Comparison of ENCODE assay signal across 9 cellular contexts in genomic region chr7:130888017-130888371, GRCh38.
DNase-seq lines count a peak whose midpoint lies in the region; ATAC-seq and TF ChIP-seq lines count a peak whose summit lies in the region.
"Had no signal": no experiment of that assay in that cellular context is flagged by ENCODE, and none has a peak within 500 bp of the region (broad histone marks: within the 10 kb centered on the region; RNA-seq: fewer than 3 reads in every experiment).

No MANE protein-coding gene starts in this region.

- DNase-seq in activated CD8-positive, alpha-beta memory T cell treated with anti-CD3 and anti-CD28 coated beads for 24 hours, result peak; percentile 64
- DNase-seq in activated CD8-positive, alpha-beta memory T cell treated with anti-CD3 and anti-CD28 coated beads, Interleukin-2, amount 50 U/mL, for 48 hours, result no peak
- DNase-seq in activated B cell treated with CpG ODN at 0.5 μM for 24 hours (no peak), fibroblast of mammary gland (ENCODE audit: low read depth) (peak; percentile 79), NCI-H446 treated with DMSO at 0.1 percent for 48 hours (lab: John Stamatoyannopoulos, UW) (no peak), HuH-7.5 (ENCODE audit: low spot score) (no peak)
- no peak for DNase-seq in stimulated activated naive B cell treated with anti-CD40 and anti-IgM and Interleukin-4, amounts not matched to agents 10 μg/mL and 1 μg/mL and 100 μg/mL, for 72 hours
- DNase-seq: occipital lobe had no signal

- ATAC-seq in activated B cell treated with CpG ODN at 0.5 μM for 24 hours (ENCODE audit: low read depth), result no peak
- ATAC-seq in stimulated activated naive B cell treated with anti-CD40 and anti-IgM and Interleukin-4, amounts not matched to agents 10 μg/mL and 1 μg/mL and 100 μg/mL, for 72 hours (replicated peaks), result no peak
- ATAC-seq in HG03280 (IDR thresholded peaks at IDR 0.05; ENCODE audit: unreplicated experiment), result no peak

- H3K36me3 Mint-ChIP-seq in activated B cell treated with CpG ODN at 0.5 μM for 24 hours (ENCODE audit: low read depth), result peaks cover 87% of the 10 kb centered on the region
- peaks cover 30 to 56% of the 10 kb centered on the region in 2 donors for H3K36me3 Mint-ChIP-seq in stimulated activated naive B cell treated with anti-CD40 and anti-IgM and Interleukin-4, amounts not matched to agents 10 μg/mL and 1 μg/mL and 100 μg/mL, for 72 hours

- H3K4me3 Mint-ChIP-seq in activated B cell treated with CpG ODN at 0.5 μM for 24 hours, result no peak overlapping the region
- H3K4me3 Mint-ChIP-seq in stimulated activated naive B cell treated with anti-CD40 and anti-IgM and Interleukin-4, amounts not matched to agents 10 μg/mL and 1 μg/mL and 100 μg/mL, for 72 hours, result no peak overlapping the region

- no peaks in the 10 kb centered on the region for H3K9me3 Mint-ChIP-seq in activated B cell treated with CpG ODN at 0.5 μM for 24 hours
- no peaks in the 10 kb centered on the region for H3K9me3 Mint-ChIP-seq in stimulated activated naive B cell treated with anti-CD40 and anti-IgM and Interleukin-4, amounts not matched to agents 10 μg/mL and 1 μg/mL and 100 μg/mL, for 72 hours

- H3K4me1 Mint-ChIP-seq in activated B cell treated with CpG ODN at 0.5 μM for 24 hours, result peaks cover 10% of the 10 kb centered on the region
- H3K4me1 Mint-ChIP-seq in stimulated activated naive B cell treated with anti-CD40 and anti-IgM and Interleukin-4, amounts not matched to agents 10 μg/mL and 1 μg/mL and 100 μg/mL, for 72 hours, result peaks cover 14 to 28% of the 10 kb centered on the region in 2 donors

- CTCF ChIA-PET in activated B cell treated with CpG ODN at 0.5 μM for 24 hours (lab: Charles Lee), result interaction anchor here (0.7 to 1.7 kb wide), 2 partner anchors 9 to 13 kb away, joined by 4 to 5 read pairs; no protein-coding TSS in a partner anchor

- no peaks in the 10 kb centered on the region for H3K27me3 Mint-ChIP-seq in activated B cell treated with CpG ODN at 0.5 μM for 24 hours
- no peaks in the 10 kb centered on the region for H3K27me3 Mint-ChIP-seq in stimulated activated naive B cell treated with anti-CD40 and anti-IgM and Interleukin-4, amounts not matched to agents 10 μg/mL and 1 μg/mL and 100 μg/mL, for 72 hours

- no peak overlapping the region for H3K4me3 ChIP-seq in fibroblast of mammary gland (ENCODE audit: control insufficient read depth, low read depth, low read length)

- intact Hi-C loops in activated B cell treated with CpG ODN at 0.5 μM for 24 hours (cut with micrococcal nuclease), result no loop called here

- POLR2A ChIA-PET in activated B cell treated with CpG ODN at 0.5 μM for 24 hours (lab: Charles Lee), result no interaction called here

- peak overlapping the region; percentile 26 for H3K27ac Mint-ChIP-seq in activated B cell treated with CpG ODN at 0.5 μM for 24 hours
- peak overlapping the region; percentile 94 for H3K27ac Mint-ChIP-seq in stimulated activated naive B cell treated with anti-CD40 and anti-IgM and Interleukin-4, amounts not matched to agents 10 μg/mL and 1 μg/mL and 100 μg/mL, for 72 hours

- TF ChIP-seq CTCF in activated B cell treated with CpG ODN at 0.5 μM for 24 hours (IDR thresholded peaks at IDR 0.05), result no peak
- TF ChIP-seq CTCF in fibroblast of mammary gland (conservative IDR thresholded peaks at IDR 0.05; ENCODE audit: control insufficient read depth, insufficient read depth, low read depth, low read length), result no peak

Comparison
In these comparisons a context has a peak if more than half of its experiments do, and no peak if none do; other contexts are left out.
1. DNase-seq: peak in activated CD8-positive, alpha-beta memory T cell treated with anti-CD3 and anti-CD28 coated beads for 24 hours (single experiment) and fibroblast of mammary gland (single experiment); none in activated CD8-positive, alpha-beta memory T cell treated with anti-CD3 and anti-CD28 coated beads, Interleukin-2, amount 50 U/mL, for 48 hours (single experiment), activated B cell treated with CpG ODN at 0.5 μM for 24 hours (single experiment), stimulated activated naive B cell treated with anti-CD40 and anti-IgM and Interleukin-4, amounts not matched to agents 10 μg/mL and 1 μg/mL and 100 μg/mL, for 72 hours (single experiment), NCI-H446 treated with DMSO at 0.1 percent for 48 hours (single experiment) and HuH-7.5 (single experiment).